Comparison of ENCODE assay signal across 7 cellular contexts in genomic region chr17:17151541-17151940, GRCh38. TPM values are rescaled to one million over a fixed set of nuclear protein-coding genes. Genes with fewer than 3 reads are reported as not detected.
DNase-seq lines count a peak whose midpoint lies in the region; ATAC-seq, FAIRE-seq and TF ChIP-seq lines count a peak whose summit lies in the region.

No MANE protein-coding gene starts in this region.

- H3K9me3 Mint-ChIP-seq in activated B cell treated with CpG ODN at 0.5 μM for 24 hours = no peaks in the 10 kb centered on the region

- WGBS in stomach, 5 donors = 85 to 95% (median 92%) methylated on average over 2 to 3 of the region's 3 CpGs

- no peak for FAIRE-seq in H54 (lab: Jason Lieb, UNC)

- peak; percentile 69 for DNase-seq in H54 (ENCODE audit: insufficient read length, low spot score)
- no peak for DNase-seq in activated B cell treated with CpG ODN at 0.5 μM for 24 hours
- peak; percentile 22 for DNase-seq in fibroblast of peridontal ligament (ENCODE audit: extremely low read depth)
- no peak for DNase-seq in stomach
- DNase-seq in UCSD-AML1 (lab: John Stamatoyannopoulos, UW; ENCODE audit: unreplicated experiment) = no peak
- DNase-seq in ecto neural progenitor cell (ENCODE audit: low spot score) = no peak

- H3K36me3 Mint-ChIP-seq in activated B cell treated with CpG ODN at 0.5 μM for 24 hours (ENCODE audit: low read depth) = peaks cover 84% of the 10 kb centered on the region

- CTCF ChIA-PET in activated B cell treated with CpG ODN at 0.5 μM for 24 hours (lab: Charles Lee) = no interaction called here

- POLR2A ChIA-PET in activated B cell treated with CpG ODN at 0.5 μM for 24 hours (lab: Charles Lee) = no interaction called here

- TF ChIP-seq CTCF in activated B cell treated with CpG ODN at 0.5 μM for 24 hours (IDR thresholded peaks at IDR 0.05) (no peak), stomach (IDR thresholded peaks at IDR 0.05) (no peak)

- no peak for TF ChIP-seq EP300 in stomach (IDR thresholded peaks at IDR 0.05)

- peak overlapping the region; percentile 9 for H3K27ac Mint-ChIP-seq in activated B cell treated with CpG ODN at 0.5 μM for 24 hours

- no peak overlapping the region for H3K4me3 ChIP-seq in stomach

- no peaks in the 10 kb centered on the region for H3K27me3 Mint-ChIP-seq in activated B cell treated with CpG ODN at 0.5 μM for 24 hours

- H3K27me3 ChIP-seq in stomach = no peaks in the 10 kb centered on the region

- H3K4me1 Mint-ChIP-seq in activated B cell treated with CpG ODN at 0.5 μM for 24 hours = peaks cover 8% of the 10 kb centered on the region

- H3K4me3 Mint-ChIP-seq in activated B cell treated with CpG ODN at 0.5 μM for 24 hours = no peak overlapping the region

- H3K36me3 ChIP-seq in stomach = peaks cover 75 to 98% (median 97%) of the 10 kb centered on the region in 4 donors

- H3K9me3 ChIP-seq in stomach = no peaks in the 10 kb centered on the region

- H3K27ac ChIP-seq in stomach = peak overlapping the region in 3 of 5 donors; percentile 31 to 72 (median 61)

- H3K4me1 ChIP-seq in stomach = peaks cover 7 to 28% (median 17%) of the 10 kb centered on the region in 4 donors

- intact Hi-C loops in activated B cell treated with CpG ODN at 0.5 μM for 24 hours (cut with micrococcal nuclease) (no loop called here), stomach (cut with DNase I; ENCODE audit: low total_unique reads) (no loop called here)

- TF ChIP-seq POLR2A in H54 (IDR thresholded peaks at IDR 0.05; ENCODE audit: low read depth, low read length) (no peak), stomach (IDR thresholded peaks at IDR 0.05) (no peak)

- ATAC-seq in activated B cell treated with CpG ODN at 0.5 μM for 24 hours (ENCODE audit: low read depth) (no peak), HG03139 (IDR thresholded peaks at IDR 0.05; ENCODE audit: unreplicated experiment) (no peak)

RNA-seq across cellular contexts. Expression of gene PLD6, which starts 54.6 kb away (rescaled TPM):
- total RNA-seq in activated B cell treated with CpG ODN at 0.5 μM for 24 hours (6.2 and 7.6 TPM in 2 replicates), stomach (1 to 10 TPM in 3 of 5 donors, not detected in 2; 1.1 to 2.8 (median 1.3) TPM)
- 1 to 10 TPM; 1.2 to 3.0 (median 1.5) TPM for polyA plus RNA-seq in stomach

Comparison
In these comparisons a context has a peak if more than half of its experiments do, and no peak if none do; other contexts are left out.
1. DNase-seq: peak in H54 (single experiment) and fibroblast of peridontal ligament (single experiment); none in activated B cell treated with CpG ODN at 0.5 μM for 24 hours (single experiment), stomach (single experiment), UCSD-AML1 (single experiment) and ecto neural progenitor cell (single experiment).